In the genomic region with DNA sequence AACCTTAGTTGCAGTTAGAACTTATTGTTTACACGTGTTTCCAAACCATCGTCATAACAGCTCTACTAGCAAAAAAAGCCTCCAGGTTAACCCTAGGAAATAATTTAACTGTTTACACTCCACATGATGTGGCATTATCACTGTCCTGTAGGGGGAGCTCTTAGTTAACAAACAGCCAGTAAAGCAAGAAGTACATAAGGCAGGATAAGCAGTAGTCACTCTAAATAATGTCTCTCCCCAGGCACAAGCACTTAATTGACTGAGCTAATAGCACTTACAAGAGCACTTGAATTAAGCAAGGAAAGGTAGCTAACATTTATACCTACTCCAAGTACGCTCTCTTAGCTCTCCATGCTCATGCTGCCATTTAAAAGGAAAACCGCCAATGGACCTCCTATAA, we compare ENCODE assay signal across 7 cellular contexts.
DNase-seq lines count a peak whose midpoint lies in the region; ATAC-seq, FAIRE-seq and TF ChIP-seq lines count a peak whose summit lies in the region.
"Not testable (repeated sequence)": the region's sequence is repeated elsewhere in the genome, so short reads cannot be mapped to it uniquely, and the experiment has no call there.

No MANE protein-coding gene starts in this region.

- peak; percentile 81 for ATAC-seq in HCT116

- H3K9me3 Mint-ChIP-seq in astrocyte (ENCODE audit: unreplicated experiment): not testable (repeated sequence)

- 49% methylated on average over 4 of the region's 4 CpGs for WGBS in esophagus muscularis mucosa

- H3K27me3 ChIP-seq in HCT116 (ENCODE audit: insufficient read depth, low read length); OCI-LY1 (ENCODE audit: insufficient read depth, low read length); astrocyte (ENCODE audit: insufficient read depth, low read length); esophagus muscularis mucosa; kidney epithelial cell (ENCODE audit: control insufficient read depth, insufficient read depth, low read length): not testable (repeated sequence)

- not testable (repeated sequence) for H3K36me3 ChIP-seq in HCT116 (ENCODE audit: control insufficient read depth in 1 of 2, insufficient read depth in 2 of 2, low read length in 2 of 2); OCI-LY1 (ENCODE audit: insufficient read depth, low read length); astrocyte (ENCODE audit: insufficient read depth, low read length); esophagus muscularis mucosa; kidney epithelial cell (ENCODE audit: control insufficient read depth, insufficient read depth, low read length)

- H3K27me3 Mint-ChIP-seq in astrocyte (ENCODE audit: low read depth, unreplicated experiment): not testable (repeated sequence)

- peak; percentile 77 for DNase-seq in DMS79 (lab: John Stamatoyannopoulos, UW)
- not testable (repeated sequence) for DNase-seq in HCT116 (ENCODE audit: low read depth, low spot score); astrocyte (ENCODE audit: low read depth); esophagus muscularis mucosa (ENCODE audit: extremely low spot score); kidney epithelial cell (ENCODE audit: low read depth); retinal pigment epithelial cell (ENCODE audit: low read depth)

- H3K4me2 ChIP-seq in HCT116 (ENCODE audit: low read length); OCI-LY1 (ENCODE audit: low read length); astrocyte (ENCODE audit: low read length): not testable (repeated sequence)

- not testable (repeated sequence) for H3F3A ChIP-seq in OCI-LY1 (ENCODE audit: insufficient read depth, low read length)

- not testable (repeated sequence) for H3K36me3 Mint-ChIP-seq in astrocyte (ENCODE audit: low read depth, unreplicated experiment)

- TF ChIP-seq EP300 in esophagus muscularis mucosa (IDR thresholded peaks at IDR 0.05): not testable (repeated sequence)

- not testable (repeated sequence) for H3K4me3 ChIP-seq in HCT116 (replicated peaks in 1 of 2; ENCODE audit: low read depth in 1 of 2, low read length in 2 of 2); OCI-LY1 (ENCODE audit: low read depth, low read length, poor library complexity, severe bottlenecking); astrocyte (ENCODE audit: insufficient read depth, low read depth, low read length); esophagus muscularis mucosa; kidney epithelial cell (ENCODE audit: low read depth, low read length); retinal pigment epithelial cell (ENCODE audit: low read length)

- TF ChIP-seq CTCF in HCT116 (IDR thresholded peaks at IDR 0.05 in 2 of 3, conservative IDR thresholded peaks at IDR 0.05 in 1 of 3; ENCODE audit: borderline replicate concordance in 1 of 3, insufficient read depth in 1 of 3, low read depth in 2 of 3, low read length in 2 of 3) (peak; percentile 27 to 48 (median 31); a peak in 4 of 6 replicates), OCI-LY1 (IDR thresholded peaks at IDR 0.05; ENCODE audit: low read length) (peak; percentile 48), astrocyte (IDR thresholded peaks at IDR 0.05; ENCODE audit: insufficient read depth, low read depth, low read length) (peak; percentile 28), esophagus muscularis mucosa (IDR thresholded peaks at IDR 0.05) (peak in 2 of 3 experiments; percentile 8 to 18), kidney epithelial cell (IDR thresholded peaks at IDR 0.05; ENCODE audit: insufficient read depth, low read length, poor library complexity, severe bottlenecking) (peak; percentile 3), retinal pigment epithelial cell (conservative IDR thresholded peaks at IDR 0.05; ENCODE audit: low read depth, low read length) (peak; percentile 18)

- not testable (repeated sequence) for H3K27ac Mint-ChIP-seq in astrocyte (ENCODE audit: unreplicated experiment)

- BruUV-seq in HCT116 (replicated peaks; lab: Mats Ljungman, UMichigan): not testable (repeated sequence)

- H3K27ac ChIP-seq in HCT116 (ENCODE audit: low read depth, low read length); OCI-LY1 (ENCODE audit: low read depth, low read length, poor library complexity, severe bottlenecking); astrocyte (ENCODE audit: low read depth, low read length); esophagus muscularis mucosa (replicated peaks in 1 of 4): not testable (repeated sequence)

- H3K4me1 ChIP-seq in HCT116 (ENCODE audit: control insufficient read depth in 1 of 2, insufficient read depth in 2 of 2, low read length in 2 of 2); OCI-LY1 (ENCODE audit: insufficient read depth, low read length, severe bottlenecking); astrocyte (ENCODE audit: insufficient read depth, low read length); esophagus muscularis mucosa: not testable (repeated sequence)

- FAIRE-seq in astrocyte (lab: Jason Lieb, UNC): not testable (repeated sequence)

- H3K4me3 Mint-ChIP-seq in astrocyte (ENCODE audit: unreplicated experiment): not testable (repeated sequence)

- TF ChIP-seq POLR2A in HCT116 (IDR thresholded peaks at IDR 0.05; ENCODE audit: borderline replicate concordance, extremely low read depth, insufficient read depth, insufficient read length); esophagus muscularis mucosa (IDR thresholded peaks at IDR 0.05; ENCODE audit: low read depth): not testable (repeated sequence)

- H3K9ac ChIP-seq in HCT116 (ENCODE audit: low read length); OCI-LY1 (ENCODE audit: low read length); astrocyte (ENCODE audit: low read length): not testable (repeated sequence)

- RAD21 ChIA-PET in HCT116 (lab: Charles Lee; ENCODE audit: low non-redundant PET in 1 of 2, low total read pairs in 2 of 2, uncharacterized antibody in 2 of 2, unreplicated experiment in 2 of 2): not testable (repeated sequence)

- not testable (repeated sequence) for H2AFZ ChIP-seq in HCT116 (ENCODE audit: low read depth, low read length, poor library complexity, severe bottlenecking); OCI-LY1 (ENCODE audit: low read length); astrocyte (ENCODE audit: low read depth, low read length)

- H3K79me2 ChIP-seq in HCT116 (ENCODE audit: insufficient read depth, low read length); OCI-LY1 (ENCODE audit: insufficient read depth, low read length); astrocyte (ENCODE audit: insufficient read depth, low read length): not testable (repeated sequence)

- H3K9me2 ChIP-seq in HCT116 (ENCODE audit: insufficient read depth); OCI-LY1 (ENCODE audit: low read depth, low read length): not testable (repeated sequence)

- peak; percentile 54 for TF ChIP-seq RAD21 in HCT116 (IDR thresholded peaks at IDR 0.05; ENCODE audit: low read depth)

- intact Hi-C loops in HCT116 (cut with micrococcal nuclease): loop anchor here (5.0 kb wide), 1 partner anchor 216 kb away; no protein-coding TSS in a partner anchor
- intact Hi-C loops in esophagus muscularis mucosa (cut with DNase I): not testable (repeated sequence)

- not testable (repeated sequence) for H3K4me1 Mint-ChIP-seq in astrocyte (ENCODE audit: low read depth, unreplicated experiment)

- POLR2A ChIA-PET in HCT116 (lab: Charles Lee): not testable (repeated sequence)

- H4K20me1 ChIP-seq in HCT116 (ENCODE audit: insufficient read depth); OCI-LY1 (ENCODE audit: insufficient read depth, low read length); astrocyte (ENCODE audit: insufficient read depth, low read length): not testable (repeated sequence)

- CTCF ChIA-PET in HCT116 (lab: Charles Lee): interaction anchor here (0.6 kb wide), 1 partner anchor 302 kb away, joined by 3 read pairs; no protein-coding TSS in a partner anchor

- H3K9me3 ChIP-seq in HCT116 (ENCODE audit: control insufficient read depth in 1 of 2, insufficient read depth in 1 of 2, low read depth in 1 of 2, low read length in 2 of 2); OCI-LY1 (ENCODE audit: low read length); astrocyte (ENCODE audit: insufficient read depth, low read depth, low read length); esophagus muscularis mucosa: not testable (repeated sequence)
